Comparison of ENCODE assay signal across 8 cellular contexts in genomic region chr16:588889-589657, GRCh38. TPM values are rescaled to one million over a fixed set of nuclear protein-coding genes. Genes with fewer than 3 reads are reported as not detected.
DNase-seq lines count a peak whose midpoint lies in the region; ATAC-seq and TF ChIP-seq lines count a peak whose summit lies in the region.

No MANE protein-coding gene starts in this region.

- TF ChIP-seq CTCF in coronary artery (IDR thresholded peaks at IDR 0.05): no peak
- TF ChIP-seq CTCF in left lung (IDR thresholded peaks at IDR 0.05): no peak

- peak overlapping the region; percentile 87 to 100 (median 94) for H3K4me2 ChIP-seq in BLaER1 treated with 17β-estradiol and CSF1 and Interleukin-3, amounts not matched to agents 10 nM and 100 nM

- H3K9me3 ChIP-seq in BLaER1 treated with 17β-estradiol and CSF1 and Interleukin-3, amounts not matched to agents 10 nM and 100 nM (replicated peaks in 1 of 11): no peaks in the 10 kb centered on the region
- H3K9me3 ChIP-seq in left lung: no peaks in the 10 kb centered on the region

- peak overlapping the region; percentile 91 to 99 (median 96) for H3K9ac ChIP-seq in BLaER1 treated with 17β-estradiol and CSF1 and Interleukin-3, amounts not matched to agents 10 nM and 100 nM

- ATAC-seq in GM19328 (IDR thresholded peaks at IDR 0.05; ENCODE audit: unreplicated experiment) (peak; percentile 64), HG03460 (IDR thresholded peaks at IDR 0.05; ENCODE audit: unreplicated experiment) (peak; percentile 67), left lung (peak; percentile 86)

- H3K27ac Mint-ChIP-seq in activated CD4-positive, alpha-beta T cell treated with anti-CD3 and anti-CD28 coated beads, Interleukin-2, amount 10 ng/mL, durations not matched to agents 7 days and 5 days: peak overlapping the region; percentile 99

- H3K4me3 Mint-ChIP-seq in activated CD4-positive, alpha-beta T cell treated with anti-CD3 and anti-CD28 coated beads, Interleukin-2, amount 10 ng/mL, durations not matched to agents 7 days and 5 days: peak overlapping the region; percentile 94

- POLR2A ChIA-PET in activated CD4-positive, alpha-beta T cell treated with anti-CD3 and anti-CD28 coated beads, Interleukin-2, amount 10 ng/mL, durations not matched to agents 7 days and 5 days (lab: Charles Lee): interaction anchor here (0.8 kb wide), 1 partner anchor 47 kb away, joined by 3 read pairs; the partner anchor contains the start of gene METTL26

- DNase-seq in NCI-H526 (lab: John Stamatoyannopoulos, UW) (peak; percentile 91 to 94), coronary artery (ENCODE audit: low spot score) (peak; percentile 98), left lung (peak; percentile 96 to 97)
- DNase-seq in activated CD4-positive, alpha-beta T cell treated with anti-CD3 and anti-CD28 coated beads, Interleukin-2, amount 10 ng/mL, durations not matched to agents 7 days and 5 days: peak; percentile 97
- DNase-seq in stimulated activated CD4-positive, alpha-beta T cell treated with anti-CD3 and anti-CD28 coated beads, Interleukin-2, amount 100 ng/mL, for 24 hours: peak; percentile 98 to 99

- H3K4me3 ChIP-seq in BLaER1 treated with 17β-estradiol and CSF1 and Interleukin-3, amounts not matched to agents 10 nM and 100 nM: peak overlapping the region; percentile 79 to 97 (median 88)
- H3K4me3 ChIP-seq in coronary artery: peak overlapping the region; percentile 84
- peak overlapping the region; percentile 68 to 71 for H3K4me3 ChIP-seq in left lung

- intact Hi-C loops in left lung (cut with DNase I): no loop called here

- H3K27ac ChIP-seq in BLaER1 treated with 17β-estradiol and CSF1 and Interleukin-3, amounts not matched to agents 10 nM and 100 nM: peak overlapping the region; percentile 91 to 99 (median 96)
- H3K27ac ChIP-seq in coronary artery (peak overlapping the region; percentile 90 to 93), left lung (peak overlapping the region; percentile 96 to 98)

- H3K4me1 Mint-ChIP-seq in activated CD4-positive, alpha-beta T cell treated with anti-CD3 and anti-CD28 coated beads, Interleukin-2, amount 10 ng/mL, durations not matched to agents 7 days and 5 days: peaks cover 32% of the 10 kb centered on the region

- CTCF ChIA-PET in activated CD4-positive, alpha-beta T cell treated with anti-CD3 and anti-CD28 coated beads, Interleukin-2, amount 10 ng/mL, durations not matched to agents 7 days and 5 days (lab: Charles Lee): interaction anchor here (0.9 to 1.3 kb wide), 2 partner anchors 11 to 59 kb away, joined by 3 to 4 read pairs; no protein-coding TSS in a partner anchor

- no peaks in the 10 kb centered on the region for H3K9me3 Mint-ChIP-seq in activated CD4-positive, alpha-beta T cell treated with anti-CD3 and anti-CD28 coated beads, Interleukin-2, amount 10 ng/mL, durations not matched to agents 7 days and 5 days

- H3K27me3 Mint-ChIP-seq in activated CD4-positive, alpha-beta T cell treated with anti-CD3 and anti-CD28 coated beads, Interleukin-2, amount 10 ng/mL, durations not matched to agents 7 days and 5 days: no peaks in the 10 kb centered on the region

- peaks cover 56 to 70% (median 61%) of the 10 kb centered on the region in 10 experiments for H3K4me1 ChIP-seq in BLaER1 treated with 17β-estradiol and CSF1 and Interleukin-3, amounts not matched to agents 10 nM and 100 nM
- peaks cover 42 to 57% of the 10 kb centered on the region in 2 donors for H3K4me1 ChIP-seq in left lung

- H3K36me3 Mint-ChIP-seq in activated CD4-positive, alpha-beta T cell treated with anti-CD3 and anti-CD28 coated beads, Interleukin-2, amount 10 ng/mL, durations not matched to agents 7 days and 5 days (ENCODE audit: low read depth): peaks cover 1% of the 10 kb centered on the region

- H4K20me1 ChIP-seq in BLaER1 treated with 17β-estradiol and CSF1 and Interleukin-3, amounts not matched to agents 10 nM and 100 nM: peaks cover 25 to 72% (median 43%) of the 10 kb centered on the region in 11 experiments; a peak in 19 of 22 replicates

- peaks cover 0 to 9% (median 0%) of the 10 kb centered on the region in 11 experiments; a peak in 5 of 22 replicates for H3K36me3 ChIP-seq in BLaER1 treated with 17β-estradiol and CSF1 and Interleukin-3, amounts not matched to agents 10 nM and 100 nM
- no peaks in the 10 kb centered on the region for H3K36me3 ChIP-seq in left lung

- no peaks in the 10 kb centered on the region for H3K27me3 ChIP-seq in BLaER1 treated with 17β-estradiol and CSF1 and Interleukin-3, amounts not matched to agents 10 nM and 100 nM
- no peaks in the 10 kb centered on the region for H3K27me3 ChIP-seq in left lung

RNA-seq across cellular contexts. Expression of gene RAB40C, which starts 0.8 kb away (rescaled TPM):
- total RNA-seq in activated CD4-positive, alpha-beta T cell treated with anti-CD3 and anti-CD28 coated beads, Interleukin-2, amount 10 ng/mL, durations not matched to agents 7 days and 5 days: 10 to 100 TPM; 13.3 to 17.6 TPM
- total RNA-seq in left lung: 10 to 100 TPM; 32.1 to 32.9 TPM

RNA-seq across cellular contexts. Expression of gene PIGQ, which starts 19.3 kb away (rescaled TPM):
- 10 to 100 TPM; 44.5 to 46.1 TPM for total RNA-seq in activated CD4-positive, alpha-beta T cell treated with anti-CD3 and anti-CD28 coated beads, Interleukin-2, amount 10 ng/mL, durations not matched to agents 7 days and 5 days
- total RNA-seq in left lung: 10 to 100 TPM; 51.0 to 68.5 TPM

RNA-seq across cellular contexts. Expression of gene NHLRC4, which starts 22.3 kb away (rescaled TPM):
- total RNA-seq in activated CD4-positive, alpha-beta T cell treated with anti-CD3 and anti-CD28 coated beads, Interleukin-2, amount 10 ng/mL, durations not matched to agents 7 days and 5 days: 1 to 10 TPM; 1.9 to 2.7 TPM
- total RNA-seq in left lung: 1 to 10 TPM in 1 of 2 donors, under 1 TPM in 1; 0.99 to 2.0 TPM

RNA-seq across cellular contexts. Expression of gene PRR35, which starts 28.9 kb away (rescaled TPM):
- total RNA-seq in activated CD4-positive, alpha-beta T cell treated with anti-CD3 and anti-CD28 coated beads, Interleukin-2, amount 10 ng/mL, durations not matched to agents 7 days and 5 days: not detected
- total RNA-seq in left lung: not detected

RNA-seq across cellular contexts. Expression of gene WFIKKN1, which starts 41.7 kb away (rescaled TPM):
- total RNA-seq in activated CD4-positive, alpha-beta T cell treated with anti-CD3 and anti-CD28 coated beads, Interleukin-2, amount 10 ng/mL, durations not matched to agents 7 days and 5 days: 1 to 10 TPM; 1.8 to 2.7 TPM
- 1 to 10 TPM in 1 of 2 donors, under 1 TPM in 1; 0.58 to 1.4 TPM for total RNA-seq in left lung

Comparison
In these comparisons a context has a peak if more than half of its experiments do, and no peak if none do; other contexts are left out.
1. Peak in every context shown above with its lines: DNase-seq, ATAC-seq, H3K4me3 ChIP-seq and H3K27ac ChIP-seq.